Comparison of ENCODE assay signal across 17 cellular contexts in genomic region chr10:118472415-118472814, GRCh38.
DNase-seq lines count a peak whose midpoint lies in the region; ATAC-seq, FAIRE-seq and TF ChIP-seq lines count a peak whose summit lies in the region.
"Had no signal": no experiment of that assay in that cellular context is flagged by ENCODE, and none has a peak within 500 bp of the region (broad histone marks: within the 10 kb centered on the region; RNA-seq: fewer than 3 reads in every experiment).

No MANE protein-coding gene starts in this region.

- no peaks in the 10 kb centered on the region for H3K9me3 ChIP-seq in K562 (replicated peaks; ENCODE audit: control insufficient read depth, insufficient read depth, low read depth, low read length)
- H3K9me3 ChIP-seq in keratinocyte (ENCODE audit: control insufficient read depth, low read depth, low read length): no peaks in the 10 kb centered on the region

- no peak for TF ChIP-seq CTCF in K562 (IDR thresholded peaks at IDR 0.05 in 2 of 3, conservative IDR thresholded peaks at IDR 0.05 in 1 of 3; ENCODE audit: insufficient read depth in 2 of 3, low read depth in 1 of 3, low read length in 3 of 3)
- no peak for TF ChIP-seq CTCF in keratinocyte (optimal IDR thresholded peaks at IDR 0.05 in 1 of 3, IDR thresholded peaks at IDR 0.05 in 1 of 3, conservative IDR thresholded peaks at IDR 0.05 in 1 of 3; ENCODE audit: extremely low read depth in 1 of 3, insufficient read depth in 2 of 3, low read length in 3 of 3)

- no peak overlapping the region for H3K27ac ChIP-seq in K562 (ENCODE audit: extremely low read depth, low read depth, low read length)
- H3K27ac ChIP-seq in keratinocyte (ENCODE audit: control insufficient read depth, insufficient read depth, low read length): peak overlapping the region; percentile 88

- no peaks in the 10 kb centered on the region for H3K36me3 ChIP-seq in K562 (ENCODE audit: control insufficient read depth, insufficient read depth, low read length)
- no peaks in the 10 kb centered on the region for H3K36me3 ChIP-seq in keratinocyte (ENCODE audit: control insufficient read depth in 2 of 2, extremely low read depth in 1 of 2, insufficient read depth in 2 of 2, low read length in 2 of 2)

- in situ Hi-C loops in K562 (cut with MboI): no loop called here
- in situ Hi-C loops in KBM-7 (cut with MboI; ENCODE audit: low pct_unique_long_range_greater_than_20kb, low sequenced_read_pairs): no loop called here

- H3K4me3 ChIP-seq in K562 (no peak overlapping the region), keratinocyte (ENCODE audit: control insufficient read depth in 2 of 3, extremely low read depth in 1 of 3, insufficient read depth in 2 of 3, low read depth in 1 of 3, low read length in 3 of 3) (peak overlapping the region in 1 of 3 experiments; percentile 17)

- 27% methylated on average over 3 of the region's 4 CpGs for WGBS in K562 (ENCODE audit: insufficient coverage, low coverage, missing lambda C conversion rate)

- TF ChIP-seq RAD21 in K562 (CRISPR knock-in tag; conservative IDR thresholded peaks at IDR 0.05 in 1 of 2, IDR thresholded peaks at IDR 0.05 in 1 of 2): no peak

- H3K27me3 ChIP-seq in K562 (ENCODE audit: control insufficient read depth in 2 of 2, insufficient read depth in 2 of 2, low read length in 2 of 2): peaks cover 0 to 11% of the 10 kb centered on the region in 2 experiments; a peak in 3 of 5 replicates
- H3K27me3 ChIP-seq in keratinocyte (ENCODE audit: control insufficient read depth, extremely low read depth, insufficient read depth, low read length): no peaks in the 10 kb centered on the region

- dilution Hi-C loops in keratinocyte (cut with MboI; ENCODE audit: extremely low pct_ligation_motif_present, low sequenced_read_pairs): no loop called here

- FAIRE-seq in K562 (lab: Jason Lieb, UNC) (no peak), keratinocyte (lab: Jason Lieb, UNC) (peak; percentile 97)

- TF ChIP-seq EP300 in K562 (IDR thresholded peaks at IDR 0.05; ENCODE audit: low read length): no peak; the same call in 1 of the 2 replicates

- intact Hi-C loops in K562 (cut with micrococcal nuclease): no loop called here

- H3K4me2 ChIP-seq in K562 (ENCODE audit: insufficient read depth, low read length) (no peak overlapping the region), keratinocyte (ENCODE audit: control insufficient read depth, extremely low read depth, insufficient read depth, low read depth, low read length) (peak overlapping the region; percentile 65)

- H3K4me1 ChIP-seq in K562 (replicated peaks in 1 of 2; ENCODE audit: control insufficient read depth in 2 of 2, insufficient read depth in 2 of 2, low read length in 2 of 2): no peaks in the 10 kb centered on the region; a peak in 2 of 5 replicates
- H3K4me1 ChIP-seq in keratinocyte (ENCODE audit: control insufficient read depth, extremely low read depth, insufficient read depth, low read length): peaks cover 26% of the 10 kb centered on the region

- no TSS peak for BruUV-seq in K562 (replicated peaks; lab: Mats Ljungman, UMichigan)

- DNase-seq in EL: peak; percentile 17
- peak; percentile 43 for DNase-seq in HT1080 (ENCODE audit: low read depth)
- DNase-seq in K562 (ENCODE audit: extremely low read depth in 1 of 4, low spot score in 3 of 4): no peak
- DNase-seq in keratinocyte (ENCODE audit: low read depth, low spot score): peak; percentile 44
- DNase-seq in DMS79 (lab: John Stamatoyannopoulos, UW): no peak
- no peak for DNase-seq in KBM-7
- no peak for DNase-seq in NCI-H1436 (lab: John Stamatoyannopoulos, UW)
- DNase-seq: Calu3; CD4-positive, alpha-beta T cell; H7; NCI-H1092 treated with DMSO at 0.1 percent for 48 hours; NCI-H187 treated with DMSO at 0.1 percent for 48 hours; NCI-H446 treated with DMSO at 0.1 percent for 48 hours; NCI-H774; SHP77 treated with DMSO at 0.1 percent for 48 hours had no signal

- H2AFZ ChIP-seq in K562 (ENCODE audit: low read depth, low read length) (no peak overlapping the region), keratinocyte (ENCODE audit: control insufficient read depth, low read length) (peak overlapping the region; percentile 66)

- H3K9me1 ChIP-seq in K562 (ENCODE audit: control insufficient read depth, insufficient read depth, low read length) (no peaks in the 10 kb centered on the region), keratinocyte (ENCODE audit: control insufficient read depth, extremely low read depth, insufficient read depth, low read length) (no peaks in the 10 kb centered on the region)

- H3K9ac ChIP-seq in K562 (ENCODE audit: insufficient read depth in 1 of 2, low read depth in 2 of 2, low read length in 2 of 2): no peak overlapping the region
- peak overlapping the region; percentile 65 for H3K9ac ChIP-seq in keratinocyte (ENCODE audit: control insufficient read depth, extremely low read depth, insufficient read depth, low read length)

- ATAC-seq in K562 (no peak), HG03175 (IDR thresholded peaks at IDR 0.05; ENCODE audit: unreplicated experiment) (no peak)
- ATAC-seq: Panc1 had no signal

- CTCF ChIA-PET in K562 (lab: Yijun Ruan, JAX; ENCODE audit: low intra/inter-chr PET ratio): no interaction called here

- no peak for TF ChIP-seq POLR2A in K562 (conservative IDR thresholded peaks at IDR 0.05)

- H4K20me1 ChIP-seq in K562 (replicated peaks; ENCODE audit: control insufficient read depth, insufficient read depth, low read length): no peaks in the 10 kb centered on the region
- no peaks in the 10 kb centered on the region for H4K20me1 ChIP-seq in keratinocyte (ENCODE audit: control insufficient read depth, extremely low read depth, insufficient read depth, low read length)

- POLR2A ChIA-PET in K562 (lab: Yijun Ruan, JAX): interaction anchor here (0.6 to 1.2 kb wide), 3 partner anchors 10 to 14 kb away, joined by 3 to 4 read pairs (median 4); no protein-coding TSS in a partner anchor

- H3K79me2 ChIP-seq in K562 (ENCODE audit: control insufficient read depth, insufficient read depth, low read length): no peaks in the 10 kb centered on the region
- H3K79me2 ChIP-seq in keratinocyte (ENCODE audit: control insufficient read depth, insufficient read depth, low read length): no peaks in the 10 kb centered on the region

TF ChIP-seq in K562, 482 proteins besides CTCF, POLR2A, EP300 and RAD21 (continues in another document):
- TF ChIP-seq FOSL1 (tag; conservative IDR thresholded peaks at IDR 0.05) (peak; percentile 36; the same call in 1 of the 2 replicates), ZKSCAN8 (CRISPR knock-in tag; IDR thresholded peaks at IDR 0.05) (no peak), CBFA2T3 (IDR thresholded peaks at IDR 0.05) (peak; percentile 62), NCOA1 (IDR thresholded peaks at IDR 0.05; ENCODE audit: low read depth) (no peak), NR0B1 (IDR thresholded peaks at IDR 0.05; ENCODE audit: partially characterized antibody) (no peak), GTF2A2 (tag; IDR thresholded peaks at IDR 0.05) (no peak), GATA2 (CRISPR knock-in tag; IDR thresholded peaks at IDR 0.05) (no peak), GABPB2 (CRISPR knock-in tag; conservative IDR thresholded peaks at IDR 0.05) (no peak), TSC22D4 (tag; IDR thresholded peaks at IDR 0.05) (no peak), POLR2B (IDR thresholded peaks at IDR 0.05; ENCODE audit: low read depth, partially characterized antibody) (no peak), KDM1A (IDR thresholded peaks at IDR 0.05) (peak in 1 of 2 experiments; percentile 32; a peak in 1 of 4 replicates), HNRNPUL1 (IDR thresholded peaks at IDR 0.05; ENCODE audit: low read length) (no peak), CBFA2T2 (conservative IDR thresholded peaks at IDR 0.05) (peak; percentile 36; the same call in 1 of the 2 replicates), DPF2 (IDR thresholded peaks at IDR 0.05) (no peak), KLF1 (tag; IDR thresholded peaks at IDR 0.05) (no peak), MCM2 (IDR thresholded peaks at IDR 0.05; ENCODE audit: low read depth) (no peak), ZNF696 (CRISPR knock-in tag; conservative IDR thresholded peaks at IDR 0.05) (no peak), E2F6 (IDR thresholded peaks at IDR 0.05; ENCODE audit: borderline replicate concordance in 1 of 2, extremely low read depth in 1 of 2, insufficient read depth in 1 of 2, insufficient read length in 1 of 2, low read depth in 1 of 2, low read length in 1 of 2, poor library complexity in 1 of 2, severe bottlenecking in 1 of 2) (no peak)

Comparison
In these comparisons a context has a peak if more than half of its experiments do, and no peak if none do; other contexts are left out.
1. DNase-seq: peak in EL (single experiment), HT1080 (single experiment) and keratinocyte (single experiment); none in K562 (0 of 4), DMS79 (single experiment), KBM-7 (single experiment) and NCI-H1436 (single experiment).